ENCODE assay signal across 1 cellular context in the genomic region with DNA sequence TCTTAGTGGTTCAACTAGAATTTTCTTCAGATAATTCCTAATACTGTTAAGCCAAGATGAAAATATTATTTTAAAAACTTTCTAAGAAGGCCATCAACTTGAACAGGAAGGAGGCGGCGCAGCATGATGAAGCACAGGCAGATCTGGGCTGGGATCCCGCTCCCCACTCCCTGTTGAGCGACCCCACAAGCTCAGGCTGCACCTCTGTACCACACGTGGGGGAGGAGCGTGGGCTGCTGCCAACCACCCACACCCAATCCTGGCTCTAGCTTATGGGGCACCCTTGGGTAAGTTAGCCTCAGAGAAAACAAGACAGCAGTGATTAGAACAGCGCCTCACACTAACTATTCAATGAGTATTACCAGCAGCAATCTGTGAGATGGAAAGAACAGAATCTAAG.
TF ChIP-seq lines count a peak whose summit lies in the region.

No MANE protein-coding gene starts in this region.

TF ChIP-seq in GM23338, 12 proteins besides CTCF, POLR2A, EP300 and RAD21 (continued from another document):
- TF ChIP-seq, protein P1, sequence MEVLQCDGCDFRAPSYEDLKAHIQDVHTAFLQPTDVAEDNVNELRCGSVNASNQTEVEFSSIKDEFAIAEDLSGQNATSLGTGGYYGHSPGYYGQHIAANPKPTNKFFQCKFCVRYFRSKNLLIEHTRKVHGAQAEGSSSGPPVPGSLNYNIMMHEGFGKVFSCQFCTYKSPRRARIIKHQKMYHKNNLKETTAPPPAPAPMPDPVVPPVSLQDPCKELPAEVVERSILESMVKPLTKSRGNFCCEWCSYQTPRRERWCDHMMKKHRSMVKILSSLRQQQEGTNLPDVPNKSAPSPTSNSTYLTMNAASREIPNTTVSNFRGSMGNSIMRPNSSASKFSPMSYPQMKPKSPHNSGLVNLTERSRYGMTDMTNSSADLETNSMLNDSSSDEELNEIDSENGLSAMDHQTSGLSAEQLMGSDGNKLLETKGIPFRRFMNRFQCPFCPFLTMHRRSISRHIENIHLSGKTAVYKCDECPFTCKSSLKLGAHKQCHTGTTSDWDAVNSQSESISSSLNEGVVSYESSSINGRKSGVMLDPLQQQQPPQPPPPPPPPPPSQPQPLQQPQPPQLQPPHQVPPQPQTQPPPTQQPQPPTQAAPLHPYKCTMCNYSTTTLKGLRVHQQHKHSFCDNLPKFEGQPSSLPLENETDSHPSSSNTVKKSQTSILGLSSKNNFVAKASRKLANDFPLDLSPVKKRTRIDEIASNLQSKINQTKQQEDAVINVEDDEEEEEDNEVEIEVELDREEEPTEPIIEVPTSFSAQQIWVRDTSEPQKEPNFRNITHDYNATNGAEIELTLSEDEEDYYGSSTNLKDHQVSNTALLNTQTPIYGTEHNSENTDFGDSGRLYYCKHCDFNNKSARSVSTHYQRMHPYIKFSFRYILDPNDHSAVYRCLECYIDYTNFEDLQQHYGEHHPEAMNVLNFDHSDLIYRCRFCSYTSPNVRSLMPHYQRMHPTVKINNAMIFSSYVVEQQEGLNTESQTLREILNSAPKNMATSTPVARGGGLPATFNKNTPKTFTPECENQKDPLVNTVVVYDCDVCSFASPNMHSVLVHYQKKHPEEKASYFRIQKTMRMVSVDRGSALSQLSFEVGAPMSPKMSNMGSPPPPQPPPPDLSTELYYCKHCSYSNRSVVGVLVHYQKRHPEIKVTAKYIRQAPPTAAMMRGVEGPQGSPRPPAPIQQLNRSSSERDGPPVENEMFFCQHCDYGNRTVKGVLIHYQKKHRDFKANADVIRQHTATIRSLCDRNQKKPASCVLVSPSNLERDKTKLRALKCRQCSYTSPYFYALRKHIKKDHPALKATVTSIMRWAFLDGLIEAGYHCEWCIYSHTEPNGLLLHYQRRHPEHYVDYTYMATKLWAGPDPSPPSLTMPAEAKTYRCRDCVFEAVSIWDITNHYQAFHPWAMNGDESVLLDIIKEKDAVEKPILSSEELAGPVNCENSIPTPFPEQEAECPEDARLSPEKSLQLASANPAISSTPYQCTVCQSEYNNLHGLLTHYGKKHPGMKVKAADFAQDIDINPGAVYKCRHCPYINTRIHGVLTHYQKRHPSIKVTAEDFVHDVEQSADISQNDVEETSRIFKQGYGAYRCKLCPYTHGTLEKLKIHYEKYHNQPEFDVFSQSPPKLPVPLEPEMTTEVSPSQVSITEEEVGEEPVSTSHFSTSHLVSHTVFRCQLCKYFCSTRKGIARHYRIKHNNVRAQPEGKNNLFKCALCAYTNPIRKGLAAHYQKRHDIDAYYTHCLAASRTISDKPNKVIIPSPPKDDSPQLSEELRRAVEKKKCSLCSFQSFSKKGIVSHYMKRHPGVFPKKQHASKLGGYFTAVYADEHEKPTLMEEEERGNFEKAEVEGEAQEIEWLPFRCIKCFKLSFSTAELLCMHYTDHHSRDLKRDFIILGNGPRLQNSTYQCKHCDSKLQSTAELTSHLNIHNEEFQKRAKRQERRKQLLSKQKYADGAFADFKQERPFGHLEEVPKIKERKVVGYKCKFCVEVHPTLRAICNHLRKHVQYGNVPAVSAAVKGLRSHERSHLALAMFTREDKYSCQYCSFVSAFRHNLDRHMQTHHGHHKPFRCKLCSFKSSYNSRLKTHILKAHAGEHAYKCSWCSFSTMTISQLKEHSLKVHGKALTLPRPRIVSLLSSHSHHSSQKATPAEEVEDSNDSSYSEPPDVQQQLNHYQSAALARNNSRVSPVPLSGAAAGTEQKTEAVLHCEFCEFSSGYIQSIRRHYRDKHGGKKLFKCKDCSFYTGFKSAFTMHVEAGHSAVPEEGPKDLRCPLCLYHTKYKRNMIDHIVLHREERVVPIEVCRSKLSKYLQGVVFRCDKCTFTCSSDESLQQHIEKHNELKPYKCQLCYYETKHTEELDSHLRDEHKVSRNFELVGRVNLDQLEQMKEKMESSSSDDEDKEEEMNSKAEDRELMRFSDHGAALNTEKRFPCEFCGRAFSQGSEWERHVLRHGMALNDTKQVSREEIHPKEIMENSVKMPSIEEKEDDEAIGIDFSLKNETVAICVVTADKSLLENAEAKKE (CRISPR knock-in tag; IDR thresholded peaks at IDR 0.05), result no peak
- TF ChIP-seq, protein P2, sequence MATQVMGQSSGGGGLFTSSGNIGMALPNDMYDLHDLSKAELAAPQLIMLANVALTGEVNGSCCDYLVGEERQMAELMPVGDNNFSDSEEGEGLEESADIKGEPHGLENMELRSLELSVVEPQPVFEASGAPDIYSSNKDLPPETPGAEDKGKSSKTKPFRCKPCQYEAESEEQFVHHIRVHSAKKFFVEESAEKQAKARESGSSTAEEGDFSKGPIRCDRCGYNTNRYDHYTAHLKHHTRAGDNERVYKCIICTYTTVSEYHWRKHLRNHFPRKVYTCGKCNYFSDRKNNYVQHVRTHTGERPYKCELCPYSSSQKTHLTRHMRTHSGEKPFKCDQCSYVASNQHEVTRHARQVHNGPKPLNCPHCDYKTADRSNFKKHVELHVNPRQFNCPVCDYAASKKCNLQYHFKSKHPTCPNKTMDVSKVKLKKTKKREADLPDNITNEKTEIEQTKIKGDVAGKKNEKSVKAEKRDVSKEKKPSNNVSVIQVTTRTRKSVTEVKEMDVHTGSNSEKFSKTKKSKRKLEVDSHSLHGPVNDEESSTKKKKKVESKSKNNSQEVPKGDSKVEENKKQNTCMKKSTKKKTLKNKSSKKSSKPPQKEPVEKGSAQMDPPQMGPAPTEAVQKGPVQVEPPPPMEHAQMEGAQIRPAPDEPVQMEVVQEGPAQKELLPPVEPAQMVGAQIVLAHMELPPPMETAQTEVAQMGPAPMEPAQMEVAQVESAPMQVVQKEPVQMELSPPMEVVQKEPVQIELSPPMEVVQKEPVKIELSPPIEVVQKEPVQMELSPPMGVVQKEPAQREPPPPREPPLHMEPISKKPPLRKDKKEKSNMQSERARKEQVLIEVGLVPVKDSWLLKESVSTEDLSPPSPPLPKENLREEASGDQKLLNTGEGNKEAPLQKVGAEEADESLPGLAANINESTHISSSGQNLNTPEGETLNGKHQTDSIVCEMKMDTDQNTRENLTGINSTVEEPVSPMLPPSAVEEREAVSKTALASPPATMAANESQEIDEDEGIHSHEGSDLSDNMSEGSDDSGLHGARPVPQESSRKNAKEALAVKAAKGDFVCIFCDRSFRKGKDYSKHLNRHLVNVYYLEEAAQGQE (IDR thresholded peaks at IDR 0.05; ENCODE audit: unreplicated experiment), result no peak
- TF ChIP-seq STAT1 (IDR thresholded peaks at IDR 0.05; ENCODE audit: unreplicated experiment), result no peak
- TF ChIP-seq ZNF331 (CRISPR knock-in tag; IDR thresholded peaks at IDR 0.05; ENCODE audit: low read depth), result no peak
- TF ChIP-seq, protein P3, sequence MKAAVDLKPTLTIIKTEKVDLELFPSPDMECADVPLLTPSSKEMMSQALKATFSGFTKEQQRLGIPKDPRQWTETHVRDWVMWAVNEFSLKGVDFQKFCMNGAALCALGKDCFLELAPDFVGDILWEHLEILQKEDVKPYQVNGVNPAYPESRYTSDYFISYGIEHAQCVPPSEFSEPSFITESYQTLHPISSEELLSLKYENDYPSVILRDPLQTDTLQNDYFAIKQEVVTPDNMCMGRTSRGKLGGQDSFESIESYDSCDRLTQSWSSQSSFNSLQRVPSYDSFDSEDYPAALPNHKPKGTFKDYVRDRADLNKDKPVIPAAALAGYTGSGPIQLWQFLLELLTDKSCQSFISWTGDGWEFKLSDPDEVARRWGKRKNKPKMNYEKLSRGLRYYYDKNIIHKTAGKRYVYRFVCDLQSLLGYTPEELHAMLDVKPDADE (IDR thresholded peaks at IDR 0.05), result no peak
- TF ChIP-seq POLR2AphosphoS5 (IDR thresholded peaks at IDR 0.05; ENCODE audit: low read depth), result no peak
- no peak for TF ChIP-seq EZH2phosphoT487 (IDR thresholded peaks at IDR 0.05; ENCODE audit: unreplicated experiment)
- no peak for TF ChIP-seq EZH2 (IDR thresholded peaks at IDR 0.05; ENCODE audit: low read depth, unreplicated experiment)
TF ChIP-seq in GM23338: peak in this region for 0.
